ENCODE assay signal across 8 cellular contexts in genomic region chr4:7762376-7763040, GRCh38.
"Had no signal": no experiment of that assay in that cellular context is flagged by ENCODE, and none has a peak within 500 bp of the region (broad histone marks: within the 10 kb centered on the region; RNA-seq: fewer than 3 reads in every experiment).

No MANE protein-coding gene starts in this region.

- H3K9me3 Mint-ChIP-seq: activated T-cell treated with anti-CD3 and anti-CD28 coated beads, Interleukin-2, amount 50 U/mL, for 4 hours; stimulated activated naive B cell treated with anti-CD40 and anti-IgM and Interleukin-4, amounts not matched to agents 10 μg/mL and 1 μg/mL and 100 μg/mL, for 72 hours; T-helper 2 cell treated with Interferon-gamma antibody and Interleukin-4, amounts not matched to agents 5 μg/mL and 100 μg/mL, for 36 hours had no signal

- H3K4me3 Mint-ChIP-seq: activated T-cell treated with anti-CD3 and anti-CD28 coated beads, Interleukin-2, amount 50 U/mL, for 4 hours; stimulated activated naive B cell treated with anti-CD40 and anti-IgM and Interleukin-4, amounts not matched to agents 10 μg/mL and 1 μg/mL and 100 μg/mL, for 72 hours; T-helper 2 cell treated with Interferon-gamma antibody and Interleukin-4, amounts not matched to agents 5 μg/mL and 100 μg/mL, for 36 hours had no signal

- H3K36me3 Mint-ChIP-seq: stimulated activated naive B cell treated with anti-CD40 and anti-IgM and Interleukin-4, amounts not matched to agents 10 μg/mL and 1 μg/mL and 100 μg/mL, for 72 hours had no signal

- H3K4me3 ChIP-seq: pancreas, SJCRH30, upper lobe of left lung had no signal

- DNase-seq: activated gamma-delta T cell had no signal

- H3K27ac ChIP-seq: epithelial cell of prostate, pancreas, SJCRH30, upper lobe of left lung had no signal

- H3K36me3 ChIP-seq: SJCRH30 had no signal

- H3K4me1 ChIP-seq: pancreas, upper lobe of left lung had no signal

- H3K27ac Mint-ChIP-seq: stimulated activated naive B cell treated with anti-CD40 and anti-IgM and Interleukin-4, amounts not matched to agents 10 μg/mL and 1 μg/mL and 100 μg/mL, for 72 hours had no signal

- H3K9me3 ChIP-seq: pancreas, SJCRH30, upper lobe of left lung had no signal

- H3K27me3 ChIP-seq: pancreas, SJCRH30, upper lobe of left lung had no signal
